Comparison of ENCODE assay signal across 22 cellular contexts in the genomic region with DNA sequence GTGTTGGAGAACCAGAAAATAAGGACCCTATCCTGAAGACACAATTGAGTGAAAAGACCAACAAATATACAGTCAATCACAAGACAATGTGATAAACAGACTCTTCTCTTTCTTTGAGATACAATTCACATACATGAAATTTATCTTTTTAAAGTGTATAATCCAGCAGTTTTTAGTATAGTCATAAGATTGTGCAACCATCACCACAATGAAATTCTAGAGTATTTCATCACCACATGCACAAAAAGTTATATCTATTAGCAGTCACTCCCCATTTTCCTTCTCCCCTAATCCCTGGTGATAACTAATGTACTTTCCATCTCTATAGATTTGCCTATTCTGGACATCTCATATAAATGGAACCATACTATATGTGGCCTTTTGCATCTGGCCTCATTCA.
"Had no signal": no experiment of that assay in that cellular context is flagged by ENCODE, and none has a peak within 500 bp of the region (broad histone marks: within the 10 kb centered on the region; RNA-seq: fewer than 3 reads in every experiment).

No MANE protein-coding gene starts in this region.

- H3K4me1 Mint-ChIP-seq: activated CD4-positive, alpha-beta T cell treated with anti-CD3 and anti-CD28 coated beads, Interleukin-2, amount 10 ng/mL, durations not matched to agents 7 days and 5 days; activated naive CD4-positive, alpha-beta T cell treated with anti-CD3 and anti-CD28 coated beads, Interleukin-2, amount 50 U/mL, for 24 hours; T-cell had no signal

- H3K9me3 Mint-ChIP-seq: activated CD4-positive, alpha-beta T cell treated with anti-CD3 and anti-CD28 coated beads, Interleukin-2, amount 10 ng/mL, durations not matched to agents 7 days and 5 days; activated naive CD4-positive, alpha-beta T cell treated with anti-CD3 and anti-CD28 coated beads, Interleukin-2, amount 50 U/mL, for 24 hours; natural killer cell treated with Interleukin-12 subunit alpha and Interleukin-12 subunit beta and Interleukin-15 and Interleukin-18, amount 100 ng/mL, for 72 hours; T-cell; T-helper 2 cell treated with Interferon-gamma antibody and Interleukin-4, amounts not matched to agents 5 μg/mL and 100 μg/mL, for 36 hours had no signal

- H3K36me3 Mint-ChIP-seq: activated naive CD4-positive, alpha-beta T cell treated with anti-CD3 and anti-CD28 coated beads, Interleukin-2, amount 50 U/mL, for 24 hours; natural killer cell treated with Interleukin-12 subunit alpha and Interleukin-12 subunit beta and Interleukin-15 and Interleukin-18, amount 100 ng/mL, for 72 hours; T-cell had no signal

- H3K27me3 ChIP-seq: breast epithelium, hepatocyte, upper lobe of left lung had no signal

- H3K27ac ChIP-seq: breast epithelium, hepatocyte, left ventricle myocardium inferior, prostate gland, upper lobe of left lung, WERI-Rb-1 had no signal

- H3K36me3 ChIP-seq: breast epithelium, left ventricle myocardium inferior, prostate gland, upper lobe of left lung, WERI-Rb-1 had no signal

- DNase-seq: activated CD4-positive, alpha-beta T cell treated with anti-CD3 and anti-CD28 coated beads, Interleukin-2, amount 10 ng/mL, durations not matched to agents 7 days and 5 days; activated CD4-positive, CD25-positive, alpha-beta regulatory T cell treated with anti-CD3 and anti-CD28 coated beads, Interleukin-2, amount 50 U/mL, for 72 hours; activated CD8-positive, alpha-beta T cell treated with anti-CD3 and anti-CD28 coated beads, Interleukin-2, amount 10 ng/mL, durations not matched to agents 7 days and 5 days; activated gamma-delta T cell treated with Interleukin-2 at 50 U/mL for 16 hours; amniotic stem cell; cerebellar nuclear complex; cortex of kidney; glutamatergic neuron; left ventricle myocardium inferior; stimulated activated CD4-positive, alpha-beta T cell treated with anti-CD3 and anti-CD28 coated beads, Interleukin-4, amount 100 ng/mL, for 24 hours; stimulated activated naive CD4-positive, alpha-beta T cell treated with Interleukin-2 at 50 U/mL for 16 hours; T-cell; upper lobe of left lung; WERI-Rb-1 had no signal

- H2AFZ ChIP-seq: hepatocyte had no signal

- H3K4me1 ChIP-seq: breast epithelium, prostate gland had no signal

- H3K27ac Mint-ChIP-seq: activated CD4-positive, alpha-beta T cell treated with anti-CD3 and anti-CD28 coated beads, Interleukin-2, amount 10 ng/mL, durations not matched to agents 7 days and 5 days; activated CD8-positive, alpha-beta T cell treated with anti-CD3 and anti-CD28 coated beads, Interleukin-2, amount 10 ng/mL, durations not matched to agents 7 days and 5 days; activated naive CD4-positive, alpha-beta T cell treated with anti-CD3 and anti-CD28 coated beads, Interleukin-2, amount 50 U/mL, for 24 hours; natural killer cell treated with Interleukin-12 subunit alpha and Interleukin-12 subunit beta and Interleukin-15 and Interleukin-18, amount 100 ng/mL, for 72 hours; T-cell; T-helper 2 cell treated with Interferon-gamma antibody and Interleukin-4, amounts not matched to agents 5 μg/mL and 100 μg/mL, for 36 hours had no signal

- H3K4me3 ChIP-seq: breast epithelium, hepatocyte, left ventricle myocardium inferior, prostate gland, upper lobe of left lung had no signal

- H3K4me3 Mint-ChIP-seq: activated CD4-positive, alpha-beta T cell treated with anti-CD3 and anti-CD28 coated beads, Interleukin-2, amount 10 ng/mL, durations not matched to agents 7 days and 5 days; activated CD8-positive, alpha-beta T cell treated with anti-CD3 and anti-CD28 coated beads, Interleukin-2, amount 10 ng/mL, durations not matched to agents 7 days and 5 days; activated naive CD4-positive, alpha-beta T cell treated with anti-CD3 and anti-CD28 coated beads, Interleukin-2, amount 50 U/mL, for 24 hours; natural killer cell treated with Interleukin-12 subunit alpha and Interleukin-12 subunit beta and Interleukin-15 and Interleukin-18, amount 100 ng/mL, for 72 hours; T-cell; T-helper 2 cell treated with Interferon-gamma antibody and Interleukin-4, amounts not matched to agents 5 μg/mL and 100 μg/mL, for 36 hours had no signal

- FAIRE-seq: frontal cortex, TTC549 had no signal

- H3K9me3 ChIP-seq: breast epithelium, left ventricle myocardium inferior, prostate gland, upper lobe of left lung had no signal

- H3K79me2 ChIP-seq: hepatocyte had no signal

- H3K4me2 ChIP-seq: hepatocyte had no signal
